33 cellular contexts compared by ENCODE assay signal in genomic region chr1:214777364-214777763, GRCh38.
DNase-seq lines count a peak whose midpoint lies in the region; ATAC-seq, FAIRE-seq and TF ChIP-seq lines count a peak whose summit lies in the region.
"Had no signal": no experiment of that assay in that cellular context is flagged by ENCODE, and none has a peak within 500 bp of the region (broad histone marks: within the 10 kb centered on the region; RNA-seq: fewer than 3 reads in every experiment).

No MANE protein-coding gene starts in this region.

- no peaks in the 10 kb centered on the region for H3K36me3 ChIP-seq in HEK293 (ENCODE audit: control insufficient read depth in 2 of 2, insufficient read depth in 1 of 2, low read length in 2 of 2)
- H3K36me3 ChIP-seq: BE2C; BLaER1; BLaER1 treated with 17β-estradiol and CSF1 and Interleukin-3, amounts not matched to agents 10 nM and 100 nM had no signal

- H3K9me3 Mint-ChIP-seq in Calu3 (ENCODE audit: low read depth, unreplicated experiment), result no peaks in the 10 kb centered on the region
- H3K9me3 Mint-ChIP-seq: CD4-positive, alpha-beta T cell had no signal

- no peak overlapping the region for H3K4me3 ChIP-seq in A549
- no peak overlapping the region for H3K4me3 ChIP-seq in HEK293 (ENCODE audit: low read depth, low read length)
- H3K4me3 ChIP-seq: BLaER1; BLaER1 treated with 17β-estradiol and CSF1 and Interleukin-3, amounts not matched to agents 10 nM and 100 nM had no signal

- no peak for TF ChIP-seq RAD21 in A549 (conservative IDR thresholded peaks at IDR 0.05 in 1 of 2, IDR thresholded peaks at IDR 0.05 in 1 of 2)

- no peak overlapping the region for H3K4me3 Mint-ChIP-seq in Calu3 (ENCODE audit: low read depth, unreplicated experiment)
- H3K4me3 Mint-ChIP-seq: B cell; CD14-positive monocyte; CD4-positive, alpha-beta memory T cell; CD4-positive, alpha-beta T cell; CD4-positive, CD25-positive, alpha-beta regulatory T cell; CD8-positive, alpha-beta memory T cell; CD8-positive, alpha-beta T cell had no signal

- H3K4me1 ChIP-seq in A549, result no peaks in the 10 kb centered on the region
- no peaks in the 10 kb centered on the region for H3K4me1 ChIP-seq in HEK293 (ENCODE audit: control insufficient read depth, insufficient read depth, low read length)
- H3K4me1 ChIP-seq: BE2C; BLaER1; BLaER1 treated with 17β-estradiol and CSF1 and Interleukin-3, amounts not matched to agents 10 nM and 100 nM; Caco-2 had no signal

- no peaks in the 10 kb centered on the region for H3K4me1 Mint-ChIP-seq in Calu3 (ENCODE audit: low read depth, unreplicated experiment)
- H3K4me1 Mint-ChIP-seq: B cell; CD14-positive monocyte; CD4-positive, alpha-beta memory T cell; CD4-positive, CD25-positive, alpha-beta regulatory T cell; CD8-positive, alpha-beta memory T cell had no signal

- no peaks in the 10 kb centered on the region for H3K36me3 Mint-ChIP-seq in Calu3 (ENCODE audit: insufficient read depth, unreplicated experiment)
- H3K36me3 Mint-ChIP-seq: CD14-positive monocyte; CD4-positive, alpha-beta memory T cell; CD4-positive, CD25-positive, alpha-beta regulatory T cell; CD8-positive, alpha-beta memory T cell; CD8-positive, alpha-beta T cell had no signal

- POLR2A ChIA-PET in A549 (lab: Yijun Ruan, JAX), result no interaction called here
- POLR2A ChIA-PET in HEK293 (lab: Yijun Ruan, JAX), result no interaction called here

- no peak overlapping the region for H3K4me2 ChIP-seq in A549
- H3K4me2 ChIP-seq: BLaER1; BLaER1 treated with 17β-estradiol and CSF1 and Interleukin-3, amounts not matched to agents 10 nM and 100 nM had no signal

- no peak for TF ChIP-seq CTCF in A549 (IDR thresholded peaks at IDR 0.05)
- TF ChIP-seq CTCF in HEK293 (tag by site-specific recombination; IDR thresholded peaks at IDR 0.05), result no peak
- TF ChIP-seq CTCF in Calu3 (IDR thresholded peaks at IDR 0.05; ENCODE audit: unreplicated experiment), result no peak

- CTCF ChIA-PET in A549 (lab: Yijun Ruan, JAX) (no interaction called here), HEK293 (lab: Yijun Ruan, JAX) (interaction anchor here (0.8 kb wide), 1 partner anchor 11 kb away, joined by 3 read pairs; no protein-coding TSS in a partner anchor), Calu3 (lab: Charles Lee) (no interaction called here)

- H3K9me3 ChIP-seq in A549 (no peaks in the 10 kb centered on the region), HEK293 (ENCODE audit: control insufficient read depth, insufficient read depth, low read depth, low read length) (no peaks in the 10 kb centered on the region)
- H3K9me3 ChIP-seq: BE2C, BLaER1 had no signal

- no peak for TF ChIP-seq POLR2A in A549 (IDR thresholded peaks at IDR 0.05; ENCODE audit: low read length)

- WGBS in A549 (ENCODE audit: missing lambda C conversion rate), result 53% methylated on average over 3 of the region's 3 CpGs

- intact Hi-C loops in Calu3 (cut with micrococcal nuclease; ENCODE audit: unreplicated experiment), result no loop called here

- BruUV-seq in Calu3 (replicated peaks; lab: Mats Ljungman, UMichigan), result no TSS peak

- TF ChIP-seq EP300 in A549 (IDR thresholded peaks at IDR 0.05), result no peak

- ATAC-seq in A549 (no peak), GM18873 (IDR thresholded peaks at IDR 0.05; ENCODE audit: low FRiP score, unreplicated experiment) (no peak)
- ATAC-seq: CD8-positive, alpha-beta T cell had no signal

- H3K27ac ChIP-seq in A549, result no peak overlapping the region
- no peak overlapping the region for H3K27ac ChIP-seq in HEK293 (ENCODE audit: extremely low read depth, low read depth, low read length)
- H3K27ac ChIP-seq: 22Rv1; BLaER1; BLaER1 treated with 17β-estradiol and CSF1 and Interleukin-3, amounts not matched to agents 10 nM and 100 nM; C4-2B had no signal

- no peak overlapping the region for H3K27ac Mint-ChIP-seq in Calu3 (ENCODE audit: unreplicated experiment)
- H3K27ac Mint-ChIP-seq: B cell; CD14-positive monocyte; CD4-positive, alpha-beta memory T cell; CD4-positive, alpha-beta T cell; CD4-positive, CD25-positive, alpha-beta regulatory T cell; CD8-positive, alpha-beta memory T cell; CD8-positive, alpha-beta T cell had no signal

- no peak for FAIRE-seq in A549 (lab: Jason Lieb, UNC)
- peak; percentile 20 for FAIRE-seq in TTC549 (lab: Jason Lieb, UNC)
- FAIRE-seq in frontal cortex (lab: Jason Lieb, UNC), result peak; percentile 6

- DNase-seq in A549 (ENCODE audit: low read depth in 1 of 2, low spot score in 1 of 2), result no peak
- no peak for DNase-seq in frontal cortex (ENCODE audit: low spot score in 2 of 2)
- DNase-seq in activated CD4-positive, alpha-beta T cell treated with anti-CD3 and anti-CD28 coated beads, Interleukin-2, amount 50 U/mL, for 4 hours, result no peak
- DNase-seq in Calu3, result no peak
- DNase-seq in iPS-NIHi7 (ENCODE audit: extremely low spot score), result no peak
- DNase-seq: 8988T; ACHN; AML-193; BE2C; C1 segment of cervical spinal cord; Caco-2; CD4-positive, alpha-beta memory T cell; CD4-positive, alpha-beta T cell; CD4-positive, CD25-positive, alpha-beta regulatory T cell; CD8-positive, alpha-beta memory T cell; CD8-positive, alpha-beta T cell; COR-L47; DMS 273 treated with DMSO at 0.1 percent for 48 hours; DMS153; DMS53; DMS79; DMS79 treated with DMSO at 0.1 percent for 48 hours; DND-41; EL had no signal

- no peaks in the 10 kb centered on the region for H3K27me3 Mint-ChIP-seq in Calu3 (ENCODE audit: unreplicated experiment)
- H3K27me3 Mint-ChIP-seq: B cell; CD4-positive, alpha-beta memory T cell; CD4-positive, alpha-beta T cell; CD4-positive, CD25-positive, alpha-beta regulatory T cell had no signal

TF ChIP-seq in A549, 52 proteins besides CTCF, POLR2A, EP300 and RAD21:
- no peak for TF ChIP-seq ESRRA (IDR thresholded peaks at IDR 0.05; ENCODE audit: borderline replicate concordance, low read length)
- TF ChIP-seq HOXB13 (CRISPR knock-in tag; IDR thresholded peaks at IDR 0.05; ENCODE audit: low read depth), result no peak
- peak; percentile 89 for TF ChIP-seq ZC3H11A (IDR thresholded peaks at IDR 0.05)
- no peak for TF ChIP-seq CHD4 (IDR thresholded peaks at IDR 0.05; ENCODE audit: borderline replicate concordance)
- TF ChIP-seq TFCP2L1 (CRISPR knock-in tag; IDR thresholded peaks at IDR 0.05), result no peak

TF ChIP-seq in HEK293, 187 proteins besides CTCF, POLR2A, EP300 and RAD21 (continues in another document):
- peak; percentile 70 for TF ChIP-seq ZNF510 (tag by site-specific recombination; IDR thresholded peaks at IDR 0.05; ENCODE audit: insufficient replicate concordance)
- TF ChIP-seq ZNF518A (tag by site-specific recombination; conservative IDR thresholded peaks at IDR 0.05; ENCODE audit: low read depth), result peak; percentile 68
- TF ChIP-seq ZNF426 (tag by site-specific recombination; IDR thresholded peaks at IDR 0.05), result peak; percentile 73
- peak; percentile 67 for TF ChIP-seq ZBTB11 (tag by site-specific recombination; conservative IDR thresholded peaks at IDR 0.05; ENCODE audit: low read depth)

Comparison
In these comparisons a context has a peak if more than half of its experiments do, and no peak if none do; other contexts are left out.
1. Of the 5 proteins assayed by ChIP-seq in both HEK293 and A549: peak only in HEK293: REST; only in A549: none; in both: none; in neither: 4.